ENCODE assay signal across 10 cellular contexts in the genomic region with DNA sequence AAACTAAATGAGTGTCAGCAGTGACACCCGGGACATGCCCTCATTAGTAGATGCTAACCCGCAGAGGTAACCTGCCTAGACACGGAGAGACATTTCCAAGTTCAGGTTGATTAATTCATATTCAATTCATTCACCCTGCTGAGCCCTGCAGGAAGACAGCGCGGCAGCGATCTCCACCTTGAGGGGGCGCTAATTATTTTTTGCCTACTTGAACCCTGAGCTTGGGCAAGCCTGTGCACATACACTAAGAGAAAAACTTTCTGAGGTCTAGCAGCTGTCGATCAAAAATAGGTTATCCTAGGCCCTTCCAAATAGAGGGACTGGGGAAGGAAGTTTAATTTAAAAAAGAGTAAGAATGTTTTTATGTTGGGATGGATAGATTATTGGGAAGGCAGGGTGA. TPM values are rescaled to one million over a fixed set of nuclear protein-coding genes. Genes with fewer than 3 reads are reported as not detected.
DNase-seq lines count a peak whose midpoint lies in the region; ATAC-seq and TF ChIP-seq lines count a peak whose summit lies in the region.
"Had no signal": no experiment of that assay in that cellular context is flagged by ENCODE, and none has a peak within 500 bp of the region (broad histone marks: within the 10 kb centered on the region; RNA-seq: fewer than 3 reads in every experiment).

No MANE protein-coding gene starts in this region.

- 30% methylated on average over 8 of the region's 8 CpGs for WGBS in right lobe of liver (ENCODE audit: insufficient coverage, low coverage, low lambda C conversion rate, missing lambda C conversion rate)
- WGBS in heart left ventricle, 4 donors = 26 to 40% (median 32%) methylated on average over 8 of the region's 8 CpGs

- POLR2A ChIA-PET in CD4-positive, alpha-beta T cell (lab: Charles Lee) = no interaction called here

- no peak overlapping the region for H3K27ac ChIP-seq in C4-2B
- no peak overlapping the region for H3K27ac ChIP-seq in right lobe of liver
- H3K27ac ChIP-seq in CD4-positive, alpha-beta T cell (ENCODE audit: low read depth, low read length) = no peak overlapping the region
- no peak overlapping the region for H3K27ac ChIP-seq in heart left ventricle

- H3K36me3 Mint-ChIP-seq in HFFc6 (ENCODE audit: low read depth) = peaks cover 10% of the 10 kb centered on the region
- H3K36me3 Mint-ChIP-seq in activated T-helper 17 cell treated with anti-CD3 and anti-CD28 coated beads, Interleukin-2, amount 50 U/mL, for 72 hours (ENCODE audit: low read depth) = no peaks in the 10 kb centered on the region
- no peaks in the 10 kb centered on the region for H3K36me3 Mint-ChIP-seq in CD4-positive, alpha-beta T cell (ENCODE audit: low read depth)

- peak overlapping the region; percentile 12; the same call in 1 of the 2 replicates for H3K27ac Mint-ChIP-seq in HFFc6
- H3K27ac Mint-ChIP-seq in activated T-helper 17 cell treated with anti-CD3 and anti-CD28 coated beads, Interleukin-2, amount 50 U/mL, for 72 hours = no peak overlapping the region
- no peak overlapping the region for H3K27ac Mint-ChIP-seq in CD4-positive, alpha-beta T cell
- H3K27ac Mint-ChIP-seq: T-helper 1 cell treated with Interleukin-12 subunit alpha and Interleukin-12 subunit beta and Interleukin-4 antibody, amounts not matched to agents 30 μg/mL and 1 μg/mL, for 36 hours had no signal

- no peaks in the 10 kb centered on the region for H3K36me3 ChIP-seq in right lobe of liver
- no peaks in the 10 kb centered on the region for H3K36me3 ChIP-seq in heart left ventricle
- H3K36me3 ChIP-seq: gastroesophageal sphincter had no signal

- DNase-seq in HFFc6 = no peak
- DNase-seq in right lobe of liver = no peak
- DNase-seq in activated CD8-positive, alpha-beta memory T cell treated with anti-CD3 and anti-CD28 coated beads, Interleukin-2, amount 50 U/mL, for 48 hours = no peak
- no peak for DNase-seq in CD4-positive, alpha-beta T cell
- DNase-seq in heart left ventricle = no peak
- no peak for DNase-seq in A172 (ENCODE audit: low spot score)

- ATAC-seq in activated T-helper 17 cell treated with anti-CD3 and anti-CD28 coated beads, Interleukin-2, amount 50 U/mL, for 72 hours (replicated peaks) = no peak
- peak in 1 of 4 donors; percentile 31 for ATAC-seq in right lobe of liver
- ATAC-seq in CD4-positive, alpha-beta T cell (ENCODE audit: poor library complexity) = no peak
- no peak for ATAC-seq in heart left ventricle

- no peaks in the 10 kb centered on the region for H3K9me3 Mint-ChIP-seq in HFFc6
- H3K9me3 Mint-ChIP-seq in activated T-helper 17 cell treated with anti-CD3 and anti-CD28 coated beads, Interleukin-2, amount 50 U/mL, for 72 hours = peaks cover 3% of the 10 kb centered on the region
- no peaks in the 10 kb centered on the region for H3K9me3 Mint-ChIP-seq in CD4-positive, alpha-beta T cell
- H3K9me3 Mint-ChIP-seq: T-helper 1 cell treated with Interleukin-12 subunit alpha and Interleukin-12 subunit beta and Interleukin-4 antibody, amounts not matched to agents 30 μg/mL and 1 μg/mL, for 36 hours had no signal

- TF ChIP-seq POLR2A in right lobe of liver (IDR thresholded peaks at IDR 0.05) = no peak
- no peak for TF ChIP-seq POLR2A in heart left ventricle (IDR thresholded peaks at IDR 0.05)

- TF ChIP-seq CTCF in C4-2B (conservative IDR thresholded peaks at IDR 0.05) = peak; percentile 36
- TF ChIP-seq CTCF in HFFc6 (IDR thresholded peaks at IDR 0.05) = peak; percentile 65
- peak in 3 of 4 donors; percentile 27 to 41 (median 33) for TF ChIP-seq CTCF in right lobe of liver (IDR thresholded peaks at IDR 0.05)
- no peak for TF ChIP-seq CTCF in CD4-positive, alpha-beta T cell (IDR thresholded peaks at IDR 0.05)
- TF ChIP-seq CTCF in heart left ventricle (IDR thresholded peaks at IDR 0.05) = peak in 2 of 12 donors; percentile 10 to 13

- intact Hi-C loops in right lobe of liver (cut with DNase I) (no loop called here), heart left ventricle (cut with DNase I) (no loop called here)
- intact Hi-C loops in CD4-positive, alpha-beta T cell (cut with DNase I, micrococcal nuclease) = no loop called here

- H3K27me3 ChIP-seq in right lobe of liver (no peaks in the 10 kb centered on the region), heart left ventricle (peaks cover 0 to 57% (median 16%) of the 10 kb centered on the region in 9 donors)
- H3K27me3 ChIP-seq in CD4-positive, alpha-beta T cell (ENCODE audit: control insufficient read depth, insufficient read depth, low read length) = peaks cover 45% of the 10 kb centered on the region

- no peaks in the 10 kb centered on the region for H3K9me3 ChIP-seq in right lobe of liver
- H3K9me3 ChIP-seq in CD4-positive, alpha-beta T cell (ENCODE audit: control insufficient read depth, low read length) = no peaks in the 10 kb centered on the region
- peaks cover 0 to 8% (median 0%) of the 10 kb centered on the region in 12 donors for H3K9me3 ChIP-seq in heart left ventricle
- H3K9me3 ChIP-seq: gastroesophageal sphincter had no signal

- CTCF ChIA-PET in CD4-positive, alpha-beta T cell (lab: Charles Lee) = no interaction called here

- H3K27me3 Mint-ChIP-seq in HFFc6 (ENCODE audit: insufficient read depth) = no peaks in the 10 kb centered on the region; the same call in 1 of the 2 replicates
- peaks cover 48% of the 10 kb centered on the region for H3K27me3 Mint-ChIP-seq in activated T-helper 17 cell treated with anti-CD3 and anti-CD28 coated beads, Interleukin-2, amount 50 U/mL, for 72 hours
- H3K27me3 Mint-ChIP-seq in CD4-positive, alpha-beta T cell = peaks cover 66% of the 10 kb centered on the region

- H3K4me1 Mint-ChIP-seq in HFFc6 (ENCODE audit: low read depth) = peaks cover 40% of the 10 kb centered on the region
- no peaks in the 10 kb centered on the region for H3K4me1 Mint-ChIP-seq in activated T-helper 17 cell treated with anti-CD3 and anti-CD28 coated beads, Interleukin-2, amount 50 U/mL, for 72 hours
- H3K4me1 Mint-ChIP-seq in CD4-positive, alpha-beta T cell (ENCODE audit: low read depth) = no peaks in the 10 kb centered on the region

- H3K4me3 ChIP-seq in right lobe of liver = peak overlapping the region in 2 of 3 donors; percentile 64 to 81
- peak overlapping the region in 1 of 12 donors; percentile 67 for H3K4me3 ChIP-seq in heart left ventricle

- peaks cover 0 to 5% (median 0%) of the 10 kb centered on the region in 4 donors for H3K4me1 ChIP-seq in right lobe of liver
- peaks cover 0 to 19% (median 8%) of the 10 kb centered on the region in 12 donors for H3K4me1 ChIP-seq in heart left ventricle

- peak overlapping the region; percentile 87 for H3K4me3 Mint-ChIP-seq in HFFc6
- peak overlapping the region; percentile 41 for H3K4me3 Mint-ChIP-seq in activated T-helper 17 cell treated with anti-CD3 and anti-CD28 coated beads, Interleukin-2, amount 50 U/mL, for 72 hours
- no peak overlapping the region for H3K4me3 Mint-ChIP-seq in CD4-positive, alpha-beta T cell
- H3K4me3 Mint-ChIP-seq: T-helper 1 cell treated with Interleukin-12 subunit alpha and Interleukin-12 subunit beta and Interleukin-4 antibody, amounts not matched to agents 30 μg/mL and 1 μg/mL, for 36 hours had no signal

RNA-seq across cellular contexts. Expression of gene LYPD6, which starts 1.3 kb away (rescaled TPM):
- 10 to 100 TPM; 16.7 to 29.4 (median 22.4) TPM for total RNA-seq in HFFc6 (2021; fragmentation: NEBNext Ultra II Directional; extraction: Animal tissue kit (Norgen Biotek cat#: 25700))
- total RNA-seq in activated T-helper 17 cell treated with anti-CD3 and anti-CD28 coated beads, Interleukin-2, amount 50 U/mL, for 72 hours = not detected
- under 1 TPM in 4 of 6 experiments, not detected in 2; 0.04 to 0.26 (median 0.12) TPM for total RNA-seq in right lobe of liver
- not detected for total RNA-seq in CD4-positive, alpha-beta T cell
- total RNA-seq in heart left ventricle = under 1 TPM in 8 of 9 donors, not detected in 1; 0.05 to 0.72 (median 0.17) TPM
- polyA plus RNA-seq in heart left ventricle = under 1 TPM; 0.04 TPM
- total RNA-seq in A172 (2014; rRNA removed; shearing (Covaris generic)) = 22.7 and 40.4 TPM in 2 replicates

Comparison
In these comparisons a context has a peak if more than half of its experiments do, and no peak if none do; other contexts are left out.
1. RNA of gene LYPD6, which starts 1.3 kb away (total RNA-seq): 22.7 to 40.4 TPM in A172 and 16.7 to 29.4 TPM in HFFc6; 0.05 to 0.72 TPM in heart left ventricle, 0.04 to 0.26 TPM in right lobe of liver, not detected in activated T-helper 17 cell treated with anti-CD3 and anti-CD28 coated beads, Interleukin-2, amount 50 U/mL, for 72 hours and not detected in CD4-positive, alpha-beta T cell; every median in the first group is over 10 times any median in the second.